8 cellular contexts compared by ENCODE assay signal in genomic region chr21:17818158-17819113, GRCh38. TPM values are rescaled to one million over a fixed set of nuclear protein-coding genes. Genes with fewer than 3 reads are reported as not detected.
DNase-seq lines count a peak whose midpoint lies in the region; ATAC-seq lines count a peak whose summit lies in the region.

No MANE protein-coding gene starts in this region.

- peak; percentile 6 for ATAC-seq in HG02884 (IDR thresholded peaks at IDR 0.05; ENCODE audit: unreplicated experiment)
- ATAC-seq in esophagus mucosa, result peak; percentile 48
- peak; percentile 24 to 34 for ATAC-seq in naive thymus-derived CD8-positive, alpha-beta T cell

- H3K4me1 ChIP-seq in stomach smooth muscle (ENCODE audit: control insufficient read depth, insufficient read depth, low read length), result peaks cover 9% of the 10 kb centered on the region

- H3K4me3 ChIP-seq in stomach smooth muscle (ENCODE audit: low read length in 2 of 2), result peak overlapping the region; percentile 72 to 85

- POLR2A ChIA-PET in naive thymus-derived CD8-positive, alpha-beta T cell (lab: Charles Lee), result interaction anchor here (0.9 to 3.9 kb wide), 16 partner anchors 8 to 306 kb away, joined by 3 to 63 read pairs (median 5); partner anchors contain the start of gene BTG3

- peak overlapping the region; percentile 86 for H3K27ac ChIP-seq in stomach smooth muscle (ENCODE audit: low read length)

- H3K27me3 Mint-ChIP-seq in naive thymus-derived CD8-positive, alpha-beta T cell, result no peaks in the 10 kb centered on the region

- H3K9me3 Mint-ChIP-seq in naive thymus-derived CD8-positive, alpha-beta T cell, result no peaks in the 10 kb centered on the region

- H3K9ac ChIP-seq in stomach smooth muscle (ENCODE audit: low read length in 2 of 2), result peak overlapping the region; percentile 69 to 93

- no peaks in the 10 kb centered on the region for H3K9me3 ChIP-seq in stomach smooth muscle (ENCODE audit: control insufficient read depth in 2 of 2, low read length in 2 of 2)

- H3K27ac Mint-ChIP-seq in naive thymus-derived CD8-positive, alpha-beta T cell, result peak overlapping the region; percentile 75 to 97 (median 97)

- DNase-seq in NCI-H510A treated with DMSO at 0.1 percent for 48 hours (lab: John Stamatoyannopoulos, UW) (peak; percentile 24), NCI-H510A (lab: John Stamatoyannopoulos, UW) (no peak), NCI-H526 (lab: John Stamatoyannopoulos, UW) (peak; percentile 43 to 66), activated T-cell treated with anti-CD3 and anti-CD28 coated beads for 24 hours (ENCODE audit: low read depth) (peak; percentile 26)
- peak; percentile 28 to 77 (median 48) for DNase-seq in naive thymus-derived CD8-positive, alpha-beta T cell

- H3K36me3 ChIP-seq in stomach smooth muscle (ENCODE audit: control insufficient read depth in 2 of 2, insufficient read depth in 2 of 2, low read length in 2 of 2), result peaks cover 3 to 5% of the 10 kb centered on the region in 2 donors

- no peaks in the 10 kb centered on the region for H3K27me3 ChIP-seq in stomach smooth muscle (ENCODE audit: control insufficient read depth in 1 of 2, insufficient read depth in 2 of 2, low read length in 2 of 2)

- peak overlapping the region; percentile 76 to 98 (median 95) for H3K4me3 Mint-ChIP-seq in naive thymus-derived CD8-positive, alpha-beta T cell

- H3K36me3 Mint-ChIP-seq in naive thymus-derived CD8-positive, alpha-beta T cell, result peaks cover 0 to 34% (median 16%) of the 10 kb centered on the region in 3 donors

- H3K4me1 Mint-ChIP-seq in naive thymus-derived CD8-positive, alpha-beta T cell, result peaks cover 18 to 62% (median 52%) of the 10 kb centered on the region in 4 donors

RNA-seq across cellular contexts. Expression of gene C21orf91, which starts 0.7 kb away (rescaled TPM):
- 18.2 TPM for total RNA-seq in esophagus mucosa
- total RNA-seq in naive thymus-derived CD8-positive, alpha-beta T cell, result 10 to 100 TPM; 53.2 to 56.4 TPM
- polyA plus RNA-seq in naive thymus-derived CD8-positive, alpha-beta T cell, result 10 to 100 TPM; 30.7 to 40.3 (median 30.7) TPM
